ENCODE assay signal across 2 cellular contexts in genomic region chr11:85661972-85662664, GRCh38.
TF ChIP-seq lines count a peak whose summit lies in the region.

No MANE protein-coding gene starts in this region.

TF ChIP-seq in endothelial cell of umbilical vein, 7 proteins besides CTCF, POLR2A, EP300 and RAD21:
- TF ChIP-seq FOS (IDR thresholded peaks at IDR 0.05; ENCODE audit: borderline replicate concordance, insufficient read depth, low read length) (no peak), EZH2 (IDR thresholded peaks at IDR 0.05; ENCODE audit: borderline replicate concordance, low read depth, low read length, severe bottlenecking) (no peak)

TF ChIP-seq in GM12891, 5 proteins besides CTCF, POLR2A, EP300 and RAD21:
- TF ChIP-seq POLR2AphosphoS5 (IDR thresholded peaks at IDR 0.05; ENCODE audit: low read depth, low read length) (no peak), TAF1 (IDR thresholded peaks at IDR 0.05; ENCODE audit: low read depth, low read length) (no peak), PAX5 (IDR thresholded peaks at IDR 0.05; ENCODE audit: insufficient read depth, low read length, severe bottlenecking) (no peak), SPI1 (IDR thresholded peaks at IDR 0.05; ENCODE audit: low read depth, low read length) (no peak), POU2F2 (IDR thresholded peaks at IDR 0.05; ENCODE audit: low read depth, low read length) (no peak)
